Comparison of ENCODE assay signal across 9 cellular contexts in the genomic region with DNA sequence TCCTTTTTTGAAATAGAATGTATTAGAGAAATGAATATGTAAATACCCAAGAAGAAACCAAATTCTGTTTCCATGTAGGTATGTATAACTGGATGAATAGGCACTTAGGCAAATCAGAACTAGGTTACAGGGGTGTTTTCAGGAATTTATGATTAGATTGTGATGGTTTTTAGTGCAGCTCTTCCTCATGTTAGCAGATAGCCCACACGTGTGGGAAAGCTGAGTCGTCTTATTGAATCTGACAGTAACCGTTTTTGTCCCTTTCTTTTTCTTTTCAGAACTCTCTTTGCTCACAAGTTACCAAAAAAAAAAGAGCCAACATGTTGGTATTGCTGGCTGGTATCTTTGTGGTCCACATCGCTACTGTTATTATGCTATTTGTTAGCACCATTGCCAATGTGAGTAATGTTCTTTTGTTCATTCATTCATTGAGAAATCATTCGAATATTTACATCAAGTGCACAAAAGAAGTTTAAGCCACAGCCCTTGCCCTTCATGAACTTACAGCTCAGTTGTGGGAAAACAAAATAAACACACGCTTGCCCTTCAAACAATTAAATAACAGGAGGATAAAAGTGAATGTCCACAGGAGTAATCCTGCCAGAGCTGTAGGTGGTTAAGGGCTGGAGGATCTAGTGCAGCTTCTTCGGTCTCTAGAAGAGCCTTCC. TPM values are rescaled to one million over a fixed set of nuclear protein-coding genes. Genes with fewer than 3 reads are reported as not detected.
A peak's percentile ranks its signal among the peaks of the same experiment; 100 is the strongest.
DNase-seq lines count a peak whose midpoint lies in the region; ATAC-seq, FAIRE-seq and TF ChIP-seq lines count a peak whose summit lies in the region.
"Had no signal": no experiment of that assay in that cellular context is flagged by ENCODE, and none has a peak within 500 bp of the region (broad histone marks: within the 10 kb centered on the region; RNA-seq: fewer than 3 reads in every experiment).

No MANE protein-coding gene starts in this region.

- H3K9me2 ChIP-seq in hepatocyte (replicated peaks; ENCODE audit: insufficient read depth): no peaks in the 10 kb centered on the region

- H2AFZ ChIP-seq in hepatocyte: peak overlapping the region; percentile 36

- H3K27me3 ChIP-seq in hepatocyte: no peaks in the 10 kb centered on the region

- peak overlapping the region; percentile 61 for H3K4me2 ChIP-seq in A549
- peak overlapping the region; percentile 38 for H3K4me2 ChIP-seq in hepatocyte

- no peak for FAIRE-seq in A549 (lab: Jason Lieb, UNC)

- peaks cover 60% of the 10 kb centered on the region for H3K4me1 Mint-ChIP-seq in activated T-helper 1 cell treated with anti-CD3 and anti-CD28 coated beads, Interleukin-12 subunit alpha, Interleukin-12 subunit beta, Interleukin-2, Interleukin-4 antibody, amounts not matched to agents 30 ng/mL and 10 ng/mL and 1 ng/mL, durations not matched to agents 14 hours and 24 hours and 36 hours (ENCODE audit: low read depth)

- POLR2A ChIA-PET in A549 (lab: Yijun Ruan, JAX): interaction anchor here (1.0 to 1.5 kb wide), 4 partner anchors 9 to 210 kb away, joined by 3 to 4 read pairs (median 4); no protein-coding TSS in a partner anchor

- H3K9me3 ChIP-seq in A549 (no peaks in the 10 kb centered on the region; the same call in 2 of the 3 replicates), hepatocyte (ENCODE audit: low read depth) (no peaks in the 10 kb centered on the region)

- no peaks in the 10 kb centered on the region for H4K20me1 ChIP-seq in hepatocyte (ENCODE audit: insufficient read depth, poor library complexity, severe bottlenecking)

- no peaks in the 10 kb centered on the region for H3K36me3 Mint-ChIP-seq in activated T-helper 1 cell treated with anti-CD3 and anti-CD28 coated beads, Interleukin-12 subunit alpha, Interleukin-12 subunit beta, Interleukin-2, Interleukin-4 antibody, amounts not matched to agents 30 ng/mL and 10 ng/mL and 1 ng/mL, durations not matched to agents 14 hours and 24 hours and 36 hours (ENCODE audit: low read depth)
- H3K36me3 Mint-ChIP-seq: CD8-positive, alpha-beta T cell had no signal

- no peak for TF ChIP-seq RAD21 in A549 (conservative IDR thresholded peaks at IDR 0.05 in 1 of 2, IDR thresholded peaks at IDR 0.05 in 1 of 2)

- no peaks in the 10 kb centered on the region for H3K36me3 ChIP-seq in hepatocyte (replicated peaks; ENCODE audit: insufficient read depth, low read depth)

- peak overlapping the region; percentile 41 for H3K27ac Mint-ChIP-seq in activated T-helper 1 cell treated with anti-CD3 and anti-CD28 coated beads, Interleukin-12 subunit alpha, Interleukin-12 subunit beta, Interleukin-2, Interleukin-4 antibody, amounts not matched to agents 30 ng/mL and 10 ng/mL and 1 ng/mL, durations not matched to agents 14 hours and 24 hours and 36 hours
- H3K27ac Mint-ChIP-seq: CD8-positive, alpha-beta T cell had no signal

- CTCF ChIA-PET in A549 (lab: Yijun Ruan, JAX): interaction anchor here (0.6 to 16.5 kb wide), 70 partner anchors 12 to 1354 kb away, joined by 3 to 189 read pairs (median 6); a partner anchor contains a TSS

- ATAC-seq in A549: peak in 1 of 2 experiments; percentile 32; a peak in 3 of 6 replicates
- ATAC-seq in Right ventricle myocardium inferior: no peak

- H3K27me3 Mint-ChIP-seq in activated T-helper 1 cell treated with anti-CD3 and anti-CD28 coated beads, Interleukin-12 subunit alpha, Interleukin-12 subunit beta, Interleukin-2, Interleukin-4 antibody, amounts not matched to agents 30 ng/mL and 10 ng/mL and 1 ng/mL, durations not matched to agents 14 hours and 24 hours and 36 hours (ENCODE audit: insufficient read depth): no peaks in the 10 kb centered on the region

- H3K4me3 ChIP-seq in A549 (no peak overlapping the region), hepatocyte (no peak overlapping the region), coronary artery (no peak overlapping the region)

- DNase-seq in A549 (ENCODE audit: low read depth in 1 of 2, low spot score in 1 of 2) (no peak), H4 (ENCODE audit: low spot score) (peak; percentile 60), hepatocyte (ENCODE audit: low spot score) (no peak), iPS-NIHi11 (ENCODE audit: low spot score) (no peak), DMS53 (lab: John Stamatoyannopoulos, UW) (no peak), coronary artery (ENCODE audit: low spot score) (no peak), Right ventricle myocardium inferior (ENCODE audit: missing footprints) (no peak)
- DNase-seq in activated T-helper 1 cell treated with anti-CD3 and anti-CD28 coated beads, Interleukin-12 subunit alpha, Interleukin-12 subunit beta, Interleukin-2, Interleukin-4 antibody, amounts not matched to agents 30 ng/mL and 10 ng/mL and 1 ng/mL, durations not matched to agents 14 hours and 24 hours and 36 hours (ENCODE audit: low spot score): no peak

- H3K4me3 Mint-ChIP-seq in activated T-helper 1 cell treated with anti-CD3 and anti-CD28 coated beads, Interleukin-12 subunit alpha, Interleukin-12 subunit beta, Interleukin-2, Interleukin-4 antibody, amounts not matched to agents 30 ng/mL and 10 ng/mL and 1 ng/mL, durations not matched to agents 14 hours and 24 hours and 36 hours: no peak overlapping the region
- H3K4me3 Mint-ChIP-seq: CD8-positive, alpha-beta T cell had no signal

- H3K27ac ChIP-seq in A549 (peak overlapping the region; percentile 71 to 83), hepatocyte (peak overlapping the region; percentile 15), coronary artery (no peak overlapping the region)

- no peaks in the 10 kb centered on the region for H3K9me3 Mint-ChIP-seq in activated T-helper 1 cell treated with anti-CD3 and anti-CD28 coated beads, Interleukin-12 subunit alpha, Interleukin-12 subunit beta, Interleukin-2, Interleukin-4 antibody, amounts not matched to agents 30 ng/mL and 10 ng/mL and 1 ng/mL, durations not matched to agents 14 hours and 24 hours and 36 hours
- H3K9me3 Mint-ChIP-seq: CD8-positive, alpha-beta T cell had no signal

- no peak for TF ChIP-seq CTCF in A549 (IDR thresholded peaks at IDR 0.05)
- no peak for TF ChIP-seq CTCF in hepatocyte (IDR thresholded peaks at IDR 0.05; ENCODE audit: poor library complexity)
- TF ChIP-seq CTCF in coronary artery (IDR thresholded peaks at IDR 0.05): no peak

- H3K4me1 ChIP-seq in A549 (peaks cover 47% of the 10 kb centered on the region), hepatocyte (ENCODE audit: insufficient read depth) (peaks cover 31% of the 10 kb centered on the region)

- no peaks in the 10 kb centered on the region for H3K79me2 ChIP-seq in hepatocyte

- TF ChIP-seq POLR2A in A549 (IDR thresholded peaks at IDR 0.05; ENCODE audit: low read length): no peak

- intact Hi-C loops in activated T-helper 1 cell treated with anti-CD3 and anti-CD28 coated beads, Interleukin-12 subunit alpha, Interleukin-12 subunit beta, Interleukin-2, Interleukin-4 antibody, amounts not matched to agents 30 ng/mL and 10 ng/mL and 1 ng/mL, durations not matched to agents 14 hours and 24 hours and 36 hours (cut with micrococcal nuclease): no loop called here
- intact Hi-C loops in Right ventricle myocardium inferior (cut with DNase I): loop anchor here (5.0 kb wide), 1 partner anchor 374 kb away; no protein-coding TSS in a partner anchor

- no peak for TF ChIP-seq EP300 in A549 (IDR thresholded peaks at IDR 0.05)

- WGBS in A549 (ENCODE audit: missing lambda C conversion rate): 58% methylated on average over 7 of the region's 7 CpGs
- 75% methylated on average over 7 of the region's 7 CpGs for WGBS in hepatocyte (ENCODE audit: low lambda C conversion rate, missing lambda C conversion rate)

TF ChIP-seq in A549, 52 proteins besides CTCF, POLR2A, EP300 and RAD21:
- TF ChIP-seq SMC3 (IDR thresholded peaks at IDR 0.05) (no peak), EHMT2 (IDR thresholded peaks at IDR 0.05; ENCODE audit: low read depth) (no peak), FOSL2 (IDR thresholded peaks at IDR 0.05) (no peak), FOSL2 (CRISPR knock-in tag; IDR thresholded peaks at IDR 0.05) (no peak), FOSB (CRISPR knock-in tag; IDR thresholded peaks at IDR 0.05) (no peak)
TF ChIP-seq in A549: peak in this region for 0.

RNA-seq across cellular contexts. Expression of a gene that starts 14.8 kb away (rescaled TPM):
- polyA plus RNA-seq in A549 (2011; rRNA removed) (21.2 and 25.5 TPM in 2 replicates), A549 (2017; fragmentation: RNase III; extraction: RNeasy Plus Mini Kit Qiagen cat#74134 plus additional on column Dnase treatment) (17.3 to 27.0 TPM (median 19.2 TPM) in 3 replicates), hepatocyte (51.1 and 52.6 TPM in 2 replicates)
- 21.6 and 34.9 TPM in 2 replicates for polyA plus RNA-seq in A549 (2012; cell fraction: cytosol; rRNA removed)
- polyA plus RNA-seq in A549 (2012; cell fraction: nucleus; rRNA removed): 51.4 and 74.9 TPM in 2 replicates
- polyA minus RNA-seq in A549 (2011; rRNA and poly(A)+ RNA removed): 32.7 and 49.1 TPM in 2 replicates
- total RNA-seq in H4 (2014; rRNA removed; shearing (Covaris generic)): 44.5 and 97.8 TPM in 2 replicates
- total RNA-seq in activated T-helper 1 cell treated with anti-CD3 and anti-CD28 coated beads, Interleukin-12 subunit alpha, Interleukin-12 subunit beta, Interleukin-2, Interleukin-4 antibody, amounts not matched to agents 30 ng/mL and 10 ng/mL and 1 ng/mL, durations not matched to agents 14 hours and 24 hours and 36 hours: 29.6 and 33.6 TPM in 2 replicates
- total RNA-seq in hepatocyte (39.9 and 67.3 TPM in 2 replicates), Right ventricle myocardium inferior (129 TPM)

Comparison
In these comparisons a context has a peak if more than half of its experiments do, and no peak if none do; other contexts are left out.
1. H3K27ac ChIP-seq: peak in A549 (2 of 2) and hepatocyte (single experiment); none in coronary artery (0 of 2).